In the genomic region with DNA sequence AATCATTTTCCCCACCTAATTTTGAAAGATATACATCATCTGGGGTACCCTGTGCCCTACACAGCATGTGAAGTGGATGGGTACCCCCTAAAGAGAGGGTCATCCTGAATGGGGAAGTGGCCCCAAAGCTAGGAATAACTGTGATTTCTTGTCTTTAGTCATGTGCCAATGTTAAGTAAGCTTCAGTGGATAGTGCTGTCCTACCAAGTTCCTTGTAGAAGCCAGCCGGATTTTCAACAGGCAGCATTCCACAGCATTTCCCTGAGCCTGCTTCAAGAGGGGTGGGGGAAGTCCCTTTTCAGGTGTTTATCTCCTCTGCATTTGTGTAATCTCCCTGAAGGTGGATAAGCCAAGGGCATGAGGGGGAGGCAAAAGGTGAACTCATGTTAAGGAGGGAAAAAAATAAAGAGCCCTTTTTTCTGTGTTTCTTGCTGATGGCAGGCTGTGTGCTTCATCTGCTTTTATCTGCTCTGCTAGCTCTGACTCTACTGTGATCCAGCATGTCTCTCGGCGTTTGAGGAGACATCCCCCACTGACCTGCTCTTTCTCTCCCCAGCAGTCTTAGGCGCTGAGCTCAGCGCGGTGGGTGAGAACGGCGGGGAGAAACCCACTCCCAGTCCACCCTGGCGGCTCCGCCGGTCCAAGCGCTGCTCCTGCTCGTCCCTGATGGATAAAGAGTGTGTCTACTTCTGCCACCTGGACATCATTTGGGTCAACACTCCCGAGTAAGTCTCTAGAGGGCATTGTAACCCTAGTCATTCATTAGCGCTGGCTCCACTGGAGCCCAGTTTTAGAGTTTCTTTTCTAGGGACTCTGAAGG, we compare ENCODE assay signal across 9 cellular contexts. TPM values are rescaled to one million over a fixed set of nuclear protein-coding genes. Genes with fewer than 3 reads are reported as not detected.
DNase-seq lines count a peak whose midpoint lies in the region; ATAC-seq, FAIRE-seq and TF ChIP-seq lines count a peak whose summit lies in the region.
"Had no signal": no experiment of that assay in that cellular context is flagged by ENCODE, and none has a peak within 500 bp of the region (broad histone marks: within the 10 kb centered on the region; RNA-seq: fewer than 3 reads in every experiment).

No MANE protein-coding gene starts in this region.

- H3K23me2 ChIP-seq in H1 (ENCODE audit: low read depth, low read length) = peaks cover 3% of the 10 kb centered on the region; the same call in 1 of the 2 replicates

- H4K8ac ChIP-seq in H1 (ENCODE audit: extremely low read depth, insufficient read depth, low read length) = no peak overlapping the region

- no peaks in the 10 kb centered on the region for H3K79me1 ChIP-seq in H1 (ENCODE audit: low read depth, low read length)

- H3K23ac ChIP-seq in H1 (ENCODE audit: insufficient read length) = no peak overlapping the region

- H3K4ac ChIP-seq in H1 (replicated peaks; ENCODE audit: insufficient read length, low read depth, low read length) = no peak overlapping the region

- H3K9me3 ChIP-seq in BE2C = no peaks in the 10 kb centered on the region
- H3K9me3 ChIP-seq in H1 (ENCODE audit: insufficient read depth in 2 of 2, low read depth in 1 of 2, low read length in 1 of 2) = no peaks in the 10 kb centered on the region
- H3K9me3 ChIP-seq in mucosa of stomach (ENCODE audit: control insufficient read depth, low read length) = no peaks in the 10 kb centered on the region

- no peak for DNase-seq in BE2C
- DNase-seq in M059J (ENCODE audit: low read depth) = peak; percentile 87
- DNase-seq in H1 (ENCODE audit: low read depth in 1 of 2, low spot score in 2 of 2) = peak in 1 of 2 experiments; percentile 67
- no peak for DNase-seq in HuH-7 (ENCODE audit: low spot score)
- no peak for DNase-seq in NCI-H1694 treated with DMSO at 0.1 percent for 48 hours (lab: John Stamatoyannopoulos, UW)

- no peak overlapping the region for H3K27ac ChIP-seq in H1 (ENCODE audit: low read depth, low read length)

- CTCF ChIA-PET in H1 (lab: Charles Lee; ENCODE audit: partially characterized antibody) = interaction anchor here (0.5 to 6.8 kb wide), 21 partner anchors 8 to 708 kb away, joined by 3 to 103 read pairs (median 5); no protein-coding TSS in a partner anchor

- no peak overlapping the region for H4K5ac ChIP-seq in H1 (ENCODE audit: insufficient read length, low read depth, low read length)

- 0 out of 2 replicates have a peak overlapping the region, but pooled peaks have one; percentile 17 for H2BK20ac ChIP-seq in H1 (ENCODE audit: low read length)

- no peak overlapping the region for H3K56ac ChIP-seq in H1 (replicated peaks; ENCODE audit: insufficient read length, low read depth, low read length)

- H4K91ac ChIP-seq in H1 (replicated peaks; ENCODE audit: insufficient read length, low read length) = no peak overlapping the region

- H4K20me1 ChIP-seq in H1 (replicated peaks in 1 of 2; ENCODE audit: control insufficient read depth in 1 of 2, insufficient read depth in 2 of 2, low read length in 2 of 2) = no peaks in the 10 kb centered on the region

- H3K4me1 ChIP-seq in BE2C = no peaks in the 10 kb centered on the region
- peaks cover 9 to 20% (median 13%) of the 10 kb centered on the region in 4 experiments for H3K4me1 ChIP-seq in H1 (replicated peaks in 1 of 4; ENCODE audit: control insufficient read depth in 3 of 4, insufficient read depth in 4 of 4, low read length in 3 of 4)
- peaks cover 28% of the 10 kb centered on the region for H3K4me1 ChIP-seq in mucosa of stomach (ENCODE audit: control insufficient read depth, insufficient read depth, low read length)

- ATAC-seq in activated CD4-positive, CD25-positive, alpha-beta regulatory T cell treated with anti-CD3 and anti-CD28 coated beads, Interleukin-2, amount 50 U/mL, for 24 hours = no peak
- no peak for ATAC-seq in GM21381 (IDR thresholded peaks at IDR 0.05; ENCODE audit: unreplicated experiment)

- peak overlapping the region; percentile 65; the same call in 1 of the 2 replicates for H2BK12ac ChIP-seq in H1 (ENCODE audit: low read depth, low read length)

- H3K27me3 ChIP-seq in BE2C (peaks cover 32% of the 10 kb centered on the region), H1 (replicated peaks in 1 of 4; ENCODE audit: control insufficient read depth in 3 of 4, extremely low read depth in 1 of 4, insufficient read depth in 3 of 4, low read length in 3 of 4) (peaks cover 0 to 10% (median 2%) of the 10 kb centered on the region in 4 experiments; a peak in 4 of 7 replicates), mucosa of stomach (ENCODE audit: control insufficient read depth, insufficient read depth, low read length) (peaks cover 5% of the 10 kb centered on the region)

- H3K36me3 ChIP-seq in BE2C = no peaks in the 10 kb centered on the region
- H3K36me3 ChIP-seq in H1 (ENCODE audit: control insufficient read depth in 2 of 4, insufficient read depth in 4 of 4, low read length in 3 of 4) = peaks cover 0 to 8% (median 0%) of the 10 kb centered on the region in 4 experiments; a peak in 1 of 8 replicates
- no peaks in the 10 kb centered on the region for H3K36me3 ChIP-seq in mucosa of stomach (ENCODE audit: control insufficient read depth, insufficient read depth, low read length)

- POLR2A ChIA-PET in H1 (lab: Charles Lee; ENCODE audit: partially characterized antibody) = no interaction called here

- H3K4me2 ChIP-seq in H1 (ENCODE audit: insufficient read depth in 1 of 2, low read depth in 2 of 2, low read length in 2 of 2) = peak overlapping the region; percentile 62 to 67

- H2BK15ac ChIP-seq in H1 (ENCODE audit: low read length) = no peak overlapping the region

- no peak for TF ChIP-seq EP300 in H1 (IDR thresholded peaks at IDR 0.05; ENCODE audit: borderline replicate concordance in 1 of 2, low read depth in 2 of 2, low read length in 2 of 2)

- peak; percentile 80 to 88 for TF ChIP-seq RAD21 in H1 (IDR thresholded peaks at IDR 0.05 in 1 of 2, conservative IDR thresholded peaks at IDR 0.05 in 1 of 2; ENCODE audit: low read depth in 2 of 2, low read length in 2 of 2)

- H3K9ac ChIP-seq in H1 (replicated peaks in 1 of 4; ENCODE audit: extremely low read depth in 1 of 4, low read depth in 3 of 4, low read length in 3 of 4) (no peak overlapping the region), mucosa of stomach (ENCODE audit: low read length) (peak overlapping the region; percentile 30)

- no peak overlapping the region for H2BK120ac ChIP-seq in H1 (replicated peaks; ENCODE audit: low read depth, low read length)

- 21% methylated on average over 15 of the region's 15 CpGs; no CpG with 5 or more reads in 1 of the 2 experiments for WGBS in H1 (ENCODE audit: extremely low coverage in 1 of 2, insufficient coverage in 1 of 2, insufficient read length in 1 of 2, insufficient replicate concordance in 2 of 2, low coverage in 1 of 2, low lambda C conversion rate in 2 of 2, missing lambda C conversion rate in 1 of 2), 2 experiments

- no peak overlapping the region for H2BK5ac ChIP-seq in H1 (ENCODE audit: low read depth, low read length)

- H2AK5ac ChIP-seq in H1 (ENCODE audit: low read depth, low read length) = no peak overlapping the region

- no peaks in the 10 kb centered on the region for H3K79me2 ChIP-seq in H1 (ENCODE audit: control insufficient read depth in 1 of 2, insufficient read depth in 2 of 2, low read length in 2 of 2)

- no peak overlapping the region for H3K18ac ChIP-seq in H1 (ENCODE audit: extremely low read depth, low read length)

- TF ChIP-seq POLR2A in H1 (IDR thresholded peaks at IDR 0.05; ENCODE audit: control extremely low read depth in 1 of 2, low read depth in 2 of 2, low read length in 2 of 2) = no peak

- H3K4me3 ChIP-seq in BE2C (ENCODE audit: low read depth, low read length) (no peak overlapping the region), H1 (ENCODE audit: extremely low read depth in 1 of 4, insufficient read depth in 2 of 4, low read depth in 3 of 4, low read length in 4 of 4) (peak overlapping the region; percentile 16 to 69 (median 22); a peak in 6 of 8 replicates), mucosa of stomach (ENCODE audit: low read length) (peak overlapping the region; percentile 29)

- H2AFZ ChIP-seq in H1 (ENCODE audit: low read length) = peak overlapping the region; percentile 76

- TF ChIP-seq CTCF in BE2C (IDR thresholded peaks at IDR 0.05; ENCODE audit: low read depth, low read length) = peak; percentile 20; the same call in 1 of the 2 replicates
- TF ChIP-seq CTCF in H1 (IDR thresholded peaks at IDR 0.05; ENCODE audit: control extremely low read depth in 1 of 3, insufficient read depth in 1 of 3, low read depth in 1 of 3, low read length in 3 of 3) = peak in 2 of 3 experiments; percentile 50 to 67; a peak in 3 of 4 replicates

- FAIRE-seq in H1 (lab: Jason Lieb, UNC) = no peak
- FAIRE-seq: colon had no signal

- H3K14ac ChIP-seq in H1 (ENCODE audit: insufficient read length) = no peak overlapping the region

TF ChIP-seq in H1, 55 proteins besides CTCF, POLR2A, EP300 and RAD21:
- TF ChIP-seq RFX5 (IDR thresholded peaks at IDR 0.05; ENCODE audit: borderline replicate concordance, low read depth, low read length) (no peak), EZH2 (IDR thresholded peaks at IDR 0.05; ENCODE audit: low read depth, low read length, severe bottlenecking) (no peak), TEAD4 (IDR thresholded peaks at IDR 0.05; ENCODE audit: low read depth, low read length) (peak; percentile 26; the same call in 1 of the 2 replicates), ASH2L (IDR thresholded peaks at IDR 0.05; ENCODE audit: low read length) (peak; percentile 25), JUN (IDR thresholded peaks at IDR 0.05; ENCODE audit: low read depth, low read length) (no peak)

RNA-seq across cellular contexts. Expression of a gene that starts 1.8 kb away (rescaled TPM):
- not detected for polyA plus RNA-seq in BE2C (2012; ENCODE audit: insufficient read depth, insufficient read length, low read depth)
- 12.5 and 16.4 TPM in 2 replicates for total RNA-seq in M059J (2014; rRNA removed; shearing (Covaris generic))
- 1.1 and 1.2 TPM in 2 replicates for total RNA-seq in H1 (2021; fragmentation: NEBNext Ultra II Directional; extraction: Animal tissue kit (Norgen Biotek cat#: 25700))
- polyA plus RNA-seq in H1 (2011; rRNA removed) = 0.23 and 0.25 TPM in 2 replicates
- polyA plus RNA-seq in H1 (2011; cell fraction: cytosol; rRNA removed) = 0.44 TPM
- polyA plus RNA-seq in H1 (2011; cell fraction: nucleus; rRNA removed) = 0.64 TPM
- 0.22 to 0.48 TPM (median 0.44 TPM) in 4 replicates for polyA plus RNA-seq in H1 (2012, experiment 1 of 2)
- 0.52 TPM for polyA plus RNA-seq in H1 (2012, experiment 2 of 2)
- 1.1 TPM for polyA plus RNA-seq in H1 (2013, experiment 1 of 2)
- 1.5 TPM for polyA plus RNA-seq in H1 (2013, experiment 2 of 2)
- polyA minus RNA-seq in H1 (2011; rRNA and poly(A)+ RNA removed) = 0.22 and 0.28 TPM in 2 replicates
- 0.73 TPM for polyA minus RNA-seq in H1 (2011; cell fraction: cytosol; rRNA and poly(A)+ RNA removed)
- polyA minus RNA-seq in H1 (2011; cell fraction: nucleus; rRNA and poly(A)+ RNA removed) = 0.40 TPM
